14 cellular contexts compared by ENCODE assay signal in genomic region chr10:132666733-132667612, GRCh38.
A peak's percentile ranks its signal among the peaks of the same experiment; 100 is the strongest.
DNase-seq lines count a peak whose midpoint lies in the region; ATAC-seq and TF ChIP-seq lines count a peak whose summit lies in the region.
"Had no signal": no experiment of that assay in that cellular context is flagged by ENCODE, and none has a peak within 500 bp of the region (broad histone marks: within the 10 kb centered on the region; RNA-seq: fewer than 3 reads in every experiment).

No MANE protein-coding gene starts in this region.

- peaks cover 5% of the 10 kb centered on the region for H3K79me2 ChIP-seq in ACC112 (ENCODE audit: control insufficient read depth, insufficient read depth, low read length, unreplicated experiment)

- H3K4me1 ChIP-seq in ACC112 (ENCODE audit: control insufficient read depth, insufficient read depth, low read length, unreplicated experiment): peaks cover 29% of the 10 kb centered on the region

- no peak overlapping the region for H2AFZ ChIP-seq in ACC112 (ENCODE audit: low read length, unreplicated experiment)

- peak overlapping the region; percentile 98 for H3K27ac ChIP-seq in ACC112 (ENCODE audit: low read depth, low read length)
- H3K27ac ChIP-seq: BLaER1 had no signal

- H3K4me3 ChIP-seq in ACC112 (ENCODE audit: low read depth, low read length) (peak overlapping the region; percentile 65), HFF-Myc (replicated peaks; ENCODE audit: low read depth, low read length) (0 out of 2 replicates have a peak overlapping the region, but pooled peaks have one; percentile 6)
- H3K4me3 ChIP-seq: BLaER1 had no signal

- DNase-seq in HFF-Myc (ENCODE audit: extremely low read depth, low read depth) (no peak), amniotic epithelial cell (ENCODE audit: low read depth) (peak; percentile 5), kidney glomerular epithelial cell (lab: John Stamatoyannopoulos, UW) (peak; percentile 55), anterior cingulate cortex (lab: John Stamatoyannopoulos, UW) (no peak), NCI-H446 treated with DMSO at 0.1 percent for 48 hours (lab: John Stamatoyannopoulos, UW) (no peak)
- DNase-seq: activated naive CD8-positive, alpha-beta T cell treated with anti-CD3 and anti-CD28 coated beads, Interleukin-2, amount 10 ng/mL, durations not matched to agents 7 days and 5 days; H7; NCI-H1105 treated with DMSO at 0.1 percent for 48 hours; NCI-H526 had no signal

- no peak for TF ChIP-seq CTCF in HFF-Myc (IDR thresholded peaks at IDR 0.05; ENCODE audit: low read depth, low read length, missing control alignments)

- no peaks in the 10 kb centered on the region for H3K27me3 ChIP-seq in ACC112 (ENCODE audit: insufficient read depth, low read length)
- H3K27me3 ChIP-seq: BLaER1 had no signal

- no peak for ATAC-seq in HG02623 (IDR thresholded peaks at IDR 0.05; ENCODE audit: unreplicated experiment)
- ATAC-seq in GM18909 (IDR thresholded peaks at IDR 0.05; ENCODE audit: poor library complexity, unreplicated experiment): no peak
- ATAC-seq: stimulated activated memory B cell treated with anti-CD40 and anti-IgM and Interleukin-4, amounts not matched to agents 10 μg/mL and 1 μg/mL and 100 μg/mL, for 72 hours had no signal

- H3K36me3 ChIP-seq in ACC112 (ENCODE audit: insufficient read depth, low read length): no peaks in the 10 kb centered on the region

Comparison
In these comparisons a context has a peak if more than half of its experiments do, and no peak if none do; other contexts are left out.
1. DNase-seq: peak in amniotic epithelial cell (single experiment) and kidney glomerular epithelial cell (single experiment); none in HFF-Myc (single experiment), anterior cingulate cortex (0 of 58) and NCI-H446 treated with DMSO at 0.1 percent for 48 hours (single experiment).